2 cellular contexts compared by ENCODE assay signal in genomic region chr20:56808119-56808725, GRCh38.
A peak's percentile ranks its signal among the peaks of the same experiment; 100 is the strongest.
TF ChIP-seq lines count a peak whose summit lies in the region.

No MANE protein-coding gene starts in this region.

TF ChIP-seq in IMR-90, 13 proteins besides CTCF, POLR2A, EP300 and RAD21:
- TF ChIP-seq MXI1 (IDR thresholded peaks at IDR 0.05; ENCODE audit: borderline replicate concordance, low read depth, low read length) (no peak), NFE2L2 (IDR thresholded peaks at IDR 0.05; ENCODE audit: low read depth, low read length) (no peak), CHD1 (IDR thresholded peaks at IDR 0.05; ENCODE audit: low read depth, low read length) (no peak), MAZ (IDR thresholded peaks at IDR 0.05; ENCODE audit: borderline replicate concordance, low read depth, low read length) (no peak), RCOR1 (IDR thresholded peaks at IDR 0.05; ENCODE audit: insufficient replicate concordance, low read length) (no peak), MAFK (IDR thresholded peaks at IDR 0.05; ENCODE audit: low read depth, low read length) (no peak), CEBPB (IDR thresholded peaks at IDR 0.05; ENCODE audit: low read depth, low read length) (no peak)

TF ChIP-seq in H1, 55 proteins besides CTCF, POLR2A, EP300 and RAD21:
- TF ChIP-seq MAX (IDR thresholded peaks at IDR 0.05): no peak
- TF ChIP-seq POU5F1 (IDR thresholded peaks at IDR 0.05; ENCODE audit: low read depth, low read length): no peak
- no peak for TF ChIP-seq SUZ12 (IDR thresholded peaks at IDR 0.05; ENCODE audit: low read length)
- no peak for TF ChIP-seq CTBP2 (IDR thresholded peaks at IDR 0.05; ENCODE audit: borderline replicate concordance, insufficient read depth, insufficient read length, low read length)
- TF ChIP-seq E2F6 (IDR thresholded peaks at IDR 0.05): peak; percentile 22; the same call in 1 of the 2 replicates
- no peak for TF ChIP-seq BRCA1 (IDR thresholded peaks at IDR 0.05; ENCODE audit: low read depth, low read length)
- no peak for TF ChIP-seq SRF (IDR thresholded peaks at IDR 0.05; ENCODE audit: low read depth, low read length)
TF ChIP-seq in H1: peak in this region for 1.
